ENCODE assay signal across 3 cellular contexts in genomic region chr11:65132988-65133700, GRCh38.
TF ChIP-seq lines count a peak whose summit lies in the region.

No MANE protein-coding gene starts in this region.

TF ChIP-seq in SK-N-SH, 30 proteins besides CTCF, POLR2A, EP300 and RAD21:
- TF ChIP-seq, protein P1, sequence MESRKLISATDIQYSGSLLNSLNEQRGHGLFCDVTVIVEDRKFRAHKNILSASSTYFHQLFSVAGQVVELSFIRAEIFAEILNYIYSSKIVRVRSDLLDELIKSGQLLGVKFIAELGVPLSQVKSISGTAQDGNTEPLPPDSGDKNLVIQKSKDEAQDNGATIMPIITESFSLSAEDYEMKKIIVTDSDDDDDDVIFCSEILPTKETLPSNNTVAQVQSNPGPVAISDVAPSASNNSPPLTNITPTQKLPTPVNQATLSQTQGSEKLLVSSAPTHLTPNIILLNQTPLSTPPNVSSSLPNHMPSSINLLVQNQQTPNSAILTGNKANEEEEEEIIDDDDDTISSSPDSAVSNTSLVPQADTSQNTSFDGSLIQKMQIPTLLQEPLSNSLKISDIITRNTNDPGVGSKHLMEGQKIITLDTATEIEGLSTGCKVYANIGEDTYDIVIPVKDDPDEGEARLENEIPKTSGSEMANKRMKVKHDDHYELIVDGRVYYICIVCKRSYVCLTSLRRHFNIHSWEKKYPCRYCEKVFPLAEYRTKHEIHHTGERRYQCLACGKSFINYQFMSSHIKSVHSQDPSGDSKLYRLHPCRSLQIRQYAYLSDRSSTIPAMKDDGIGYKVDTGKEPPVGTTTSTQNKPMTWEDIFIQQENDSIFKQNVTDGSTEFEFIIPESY (IDR thresholded peaks at IDR 0.05; ENCODE audit: borderline replicate concordance, low read depth): no peak
- TF ChIP-seq JUND (IDR thresholded peaks at IDR 0.05): no peak
- TF ChIP-seq EZH2phosphoT487 (IDR thresholded peaks at IDR 0.05; ENCODE audit: borderline replicate concordance, low read depth): no peak
- TF ChIP-seq, protein P2, sequence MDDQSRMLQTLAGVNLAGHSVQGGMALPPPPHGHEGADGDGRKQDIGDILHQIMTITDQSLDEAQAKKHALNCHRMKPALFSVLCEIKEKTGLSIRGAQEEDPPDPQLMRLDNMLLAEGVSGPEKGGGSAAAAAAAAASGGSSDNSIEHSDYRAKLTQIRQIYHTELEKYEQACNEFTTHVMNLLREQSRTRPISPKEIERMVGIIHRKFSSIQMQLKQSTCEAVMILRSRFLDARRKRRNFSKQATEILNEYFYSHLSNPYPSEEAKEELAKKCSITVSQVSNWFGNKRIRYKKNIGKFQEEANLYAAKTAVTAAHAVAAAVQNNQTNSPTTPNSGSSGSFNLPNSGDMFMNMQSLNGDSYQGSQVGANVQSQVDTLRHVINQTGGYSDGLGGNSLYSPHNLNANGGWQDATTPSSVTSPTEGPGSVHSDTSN (IDR thresholded peaks at IDR 0.05): no peak
- TF ChIP-seq RCOR1 (IDR thresholded peaks at IDR 0.05; ENCODE audit: low read length): no peak
- TF ChIP-seq IRF3 (IDR thresholded peaks at IDR 0.05; ENCODE audit: low read depth, low read length): no peak
- TF ChIP-seq TCF12 (IDR thresholded peaks at IDR 0.05): no peak
- no peak for TF ChIP-seq ELF1 (IDR thresholded peaks at IDR 0.05)
- no peak for TF ChIP-seq FOSL2 (IDR thresholded peaks at IDR 0.05; ENCODE audit: borderline replicate concordance, low read depth)
- TF ChIP-seq NRF1 (IDR thresholded peaks at IDR 0.05; ENCODE audit: low read depth, low read length): no peak
- TF ChIP-seq, protein P3, sequence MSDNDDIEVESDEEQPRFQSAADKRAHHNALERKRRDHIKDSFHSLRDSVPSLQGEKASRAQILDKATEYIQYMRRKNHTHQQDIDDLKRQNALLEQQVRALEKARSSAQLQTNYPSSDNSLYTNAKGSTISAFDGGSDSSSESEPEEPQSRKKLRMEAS (IDR thresholded peaks at IDR 0.05; ENCODE audit: low read depth): no peak
- TF ChIP-seq USF1 (IDR thresholded peaks at IDR 0.05; ENCODE audit: borderline replicate concordance, low read depth): no peak
- TF ChIP-seq MXI1 (IDR thresholded peaks at IDR 0.05; ENCODE audit: low read depth, low read length): no peak
- TF ChIP-seq RXRA (IDR thresholded peaks at IDR 0.05; ENCODE audit: borderline replicate concordance, low read depth): no peak
- no peak for TF ChIP-seq NFIC (IDR thresholded peaks at IDR 0.05; ENCODE audit: borderline replicate concordance)
- TF ChIP-seq RFX5 (IDR thresholded peaks at IDR 0.05; ENCODE audit: low read length): no peak

TF ChIP-seq in SK-N-SH treated with all-trans-retinoic acid at 6 μM for 48 hours, 23 proteins besides CTCF, POLR2A, EP300 and RAD21 (continues in another document):
- TF ChIP-seq ZC3H10 (CRISPR knock-in tag; IDR thresholded peaks at IDR 0.05): no peak
- no peak for TF ChIP-seq GLIS3 (CRISPR knock-in tag; IDR thresholded peaks at IDR 0.05)
- no peak for TF ChIP-seq ZNF70 (CRISPR knock-in tag; IDR thresholded peaks at IDR 0.05)
- no peak for TF ChIP-seq ZFP30 (CRISPR knock-in tag; IDR thresholded peaks at IDR 0.05)
- no peak for TF ChIP-seq ZNF8 (CRISPR knock-in tag; IDR thresholded peaks at IDR 0.05)
- TF ChIP-seq TOX (CRISPR knock-in tag; IDR thresholded peaks at IDR 0.05; ENCODE audit: borderline replicate concordance): no peak
- TF ChIP-seq ARNTL (CRISPR knock-in tag; IDR thresholded peaks at IDR 0.05; ENCODE audit: borderline replicate concordance, low read depth): no peak
- TF ChIP-seq, protein P4, sequence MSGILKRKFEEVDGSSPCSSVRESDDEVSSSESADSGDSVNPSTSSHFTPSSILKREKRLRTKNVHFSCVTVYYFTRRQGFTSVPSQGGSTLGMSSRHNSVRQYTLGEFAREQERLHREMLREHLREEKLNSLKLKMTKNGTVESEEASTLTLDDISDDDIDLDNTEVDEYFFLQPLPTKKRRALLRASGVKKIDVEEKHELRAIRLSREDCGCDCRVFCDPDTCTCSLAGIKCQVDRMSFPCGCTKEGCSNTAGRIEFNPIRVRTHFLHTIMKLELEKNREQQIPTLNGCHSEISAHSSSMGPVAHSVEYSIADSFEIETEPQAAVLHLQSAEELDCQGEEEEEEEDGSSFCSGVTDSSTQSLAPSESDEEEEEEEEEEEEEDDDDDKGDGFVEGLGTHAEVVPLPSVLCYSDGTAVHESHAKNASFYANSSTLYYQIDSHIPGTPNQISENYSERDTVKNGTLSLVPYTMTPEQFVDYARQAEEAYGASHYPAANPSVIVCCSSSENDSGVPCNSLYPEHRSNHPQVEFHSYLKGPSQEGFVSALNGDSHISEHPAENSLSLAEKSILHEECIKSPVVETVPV (CRISPR knock-in tag; IDR thresholded peaks at IDR 0.05): no peak
- no peak for TF ChIP-seq TSHZ2 (CRISPR knock-in tag; IDR thresholded peaks at IDR 0.05)
- no peak for TF ChIP-seq ZFP3 (CRISPR knock-in tag; IDR thresholded peaks at IDR 0.05)
- no peak for TF ChIP-seq OSR1 (CRISPR knock-in tag; IDR thresholded peaks at IDR 0.05)
- no peak for TF ChIP-seq PPARA (CRISPR knock-in tag; IDR thresholded peaks at IDR 0.05; ENCODE audit: borderline replicate concordance)
- no peak for TF ChIP-seq ESRRG (CRISPR knock-in tag; IDR thresholded peaks at IDR 0.05)
- TF ChIP-seq, protein P5, sequence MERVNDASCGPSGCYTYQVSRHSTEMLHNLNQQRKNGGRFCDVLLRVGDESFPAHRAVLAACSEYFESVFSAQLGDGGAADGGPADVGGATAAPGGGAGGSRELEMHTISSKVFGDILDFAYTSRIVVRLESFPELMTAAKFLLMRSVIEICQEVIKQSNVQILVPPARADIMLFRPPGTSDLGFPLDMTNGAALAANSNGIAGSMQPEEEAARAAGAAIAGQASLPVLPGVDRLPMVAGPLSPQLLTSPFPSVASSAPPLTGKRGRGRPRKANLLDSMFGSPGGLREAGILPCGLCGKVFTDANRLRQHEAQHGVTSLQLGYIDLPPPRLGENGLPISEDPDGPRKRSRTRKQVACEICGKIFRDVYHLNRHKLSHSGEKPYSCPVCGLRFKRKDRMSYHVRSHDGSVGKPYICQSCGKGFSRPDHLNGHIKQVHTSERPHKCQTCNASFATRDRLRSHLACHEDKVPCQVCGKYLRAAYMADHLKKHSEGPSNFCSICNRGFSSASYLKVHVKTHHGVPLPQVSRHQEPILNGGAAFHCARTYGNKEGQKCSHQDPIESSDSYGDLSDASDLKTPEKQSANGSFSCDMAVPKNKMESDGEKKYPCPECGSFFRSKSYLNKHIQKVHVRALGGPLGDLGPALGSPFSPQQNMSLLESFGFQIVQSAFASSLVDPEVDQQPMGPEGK (CRISPR knock-in tag; IDR thresholded peaks at IDR 0.05; ENCODE audit: borderline replicate concordance): no peak
- TF ChIP-seq BACH2 (CRISPR knock-in tag; IDR thresholded peaks at IDR 0.05; ENCODE audit: borderline replicate concordance): no peak
- no peak for TF ChIP-seq TCF4 (CRISPR knock-in tag; IDR thresholded peaks at IDR 0.05; ENCODE audit: borderline replicate concordance)

TF ChIP-seq in GM12878, 131 proteins besides CTCF, POLR2A, EP300 and RAD21 (continues in another document):
- TF ChIP-seq ZBTB40 (IDR thresholded peaks at IDR 0.05; ENCODE audit: borderline replicate concordance): no peak
- TF ChIP-seq CHD2 (IDR thresholded peaks at IDR 0.05; ENCODE audit: borderline replicate concordance, low read depth, low read length): no peak
- no peak for TF ChIP-seq RELB (IDR thresholded peaks at IDR 0.05; ENCODE audit: low read depth)
- TF ChIP-seq, protein P6, sequence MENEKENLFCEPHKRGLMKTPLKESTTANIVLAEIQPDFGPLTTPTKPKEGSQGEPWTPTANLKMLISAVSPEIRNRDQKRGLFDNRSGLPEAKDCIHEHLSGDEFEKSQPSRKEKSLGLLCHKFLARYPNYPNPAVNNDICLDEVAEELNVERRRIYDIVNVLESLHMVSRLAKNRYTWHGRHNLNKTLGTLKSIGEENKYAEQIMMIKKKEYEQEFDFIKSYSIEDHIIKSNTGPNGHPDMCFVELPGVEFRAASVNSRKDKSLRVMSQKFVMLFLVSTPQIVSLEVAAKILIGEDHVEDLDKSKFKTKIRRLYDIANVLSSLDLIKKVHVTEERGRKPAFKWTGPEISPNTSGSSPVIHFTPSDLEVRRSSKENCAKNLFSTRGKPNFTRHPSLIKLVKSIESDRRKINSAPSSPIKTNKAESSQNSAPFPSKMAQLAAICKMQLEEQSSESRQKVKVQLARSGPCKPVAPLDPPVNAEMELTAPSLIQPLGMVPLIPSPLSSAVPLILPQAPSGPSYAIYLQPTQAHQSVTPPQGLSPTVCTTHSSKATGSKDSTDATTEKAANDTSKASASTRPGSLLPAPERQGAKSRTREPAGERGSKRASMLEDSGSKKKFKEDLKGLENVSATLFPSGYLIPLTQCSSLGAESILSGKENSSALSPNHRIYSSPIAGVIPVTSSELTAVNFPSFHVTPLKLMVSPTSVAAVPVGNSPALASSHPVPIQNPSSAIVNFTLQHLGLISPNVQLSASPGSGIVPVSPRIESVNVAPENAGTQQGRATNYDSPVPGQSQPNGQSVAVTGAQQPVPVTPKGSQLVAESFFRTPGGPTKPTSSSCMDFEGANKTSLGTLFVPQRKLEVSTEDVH (IDR thresholded peaks at IDR 0.05; ENCODE audit: low read depth, partially characterized antibody): no peak
- peak; percentile 15; the same call in 1 of the 2 replicates for TF ChIP-seq RUNX3 (IDR thresholded peaks at IDR 0.05; ENCODE audit: low read length)
- TF ChIP-seq POLR2AphosphoS2 (IDR thresholded peaks at IDR 0.05; ENCODE audit: low read depth, low read length): peak; percentile 58; the same call in 1 of the 2 replicates
- TF ChIP-seq ZNF207 (IDR thresholded peaks at IDR 0.05; ENCODE audit: borderline replicate concordance): no peak
- no peak for TF ChIP-seq MEF2A (IDR thresholded peaks at IDR 0.05; ENCODE audit: insufficient read depth, low read depth, low read length)
- TF ChIP-seq STAT3 (IDR thresholded peaks at IDR 0.05; ENCODE audit: low read depth, low read length): no peak
- TF ChIP-seq, protein P1 (IDR thresholded peaks at IDR 0.05): no peak
- TF ChIP-seq SPI1 (IDR thresholded peaks at IDR 0.05; ENCODE audit: borderline replicate concordance, insufficient read depth, low read depth, low read length): peak; percentile 60; the same call in 1 of the 2 replicates
- no peak for TF ChIP-seq NR2C1 (IDR thresholded peaks at IDR 0.05)
- no peak for TF ChIP-seq IKZF2 (IDR thresholded peaks at IDR 0.05)
- no peak for TF ChIP-seq IRF3 (IDR thresholded peaks at IDR 0.05)
- no peak for TF ChIP-seq TBL1XR1 (IDR thresholded peaks at IDR 0.05; ENCODE audit: low read depth, low read length)
- TF ChIP-seq MEF2B (IDR thresholded peaks at IDR 0.05; ENCODE audit: partially characterized antibody, poor library complexity, severe bottlenecking): no peak
